In the genomic region with DNA sequence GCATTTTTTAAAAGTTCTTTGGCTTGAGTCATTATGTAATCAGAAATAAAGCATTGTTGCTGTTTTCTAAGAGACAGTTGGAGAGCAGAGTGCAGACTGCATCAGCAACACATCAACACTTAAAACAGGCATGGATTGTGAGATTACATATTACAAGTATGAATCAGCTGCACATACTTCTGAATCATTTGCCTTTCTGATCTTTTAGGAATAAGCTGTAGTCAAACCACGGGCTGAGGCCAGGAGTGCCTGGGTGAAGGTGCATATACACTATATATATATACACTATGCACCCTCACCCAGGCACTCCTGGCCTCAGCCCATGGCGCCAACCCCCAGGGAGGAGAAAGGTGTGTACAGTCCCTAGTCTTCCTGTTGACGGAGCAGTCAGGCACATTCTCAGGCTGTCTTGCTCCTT, we compare ENCODE assay signal across 18 cellular contexts. TPM values are rescaled to one million over a fixed set of nuclear protein-coding genes. Genes with fewer than 3 reads are reported as not detected.
DNase-seq lines count a peak whose midpoint lies in the region; ATAC-seq and TF ChIP-seq lines count a peak whose summit lies in the region.
"Had no signal": no experiment of that assay in that cellular context is flagged by ENCODE, and none has a peak within 500 bp of the region (broad histone marks: within the 10 kb centered on the region; RNA-seq: fewer than 3 reads in every experiment).

No MANE protein-coding gene starts in this region.

- no peaks in the 10 kb centered on the region for H3K36me3 Mint-ChIP-seq in CD4-positive, alpha-beta memory T cell
- H3K36me3 Mint-ChIP-seq: brain had no signal

- POLR2A ChIA-PET in CD4-positive, alpha-beta memory T cell (lab: Charles Lee; ENCODE audit: partially characterized antibody): no interaction called here

- no peak overlapping the region for H3K27ac ChIP-seq in CD4-positive, alpha-beta memory T cell (ENCODE audit: low read depth, low read length)
- H3K27ac ChIP-seq: BLaER1 had no signal

- ATAC-seq in HG03039 (IDR thresholded peaks at IDR 0.05; ENCODE audit: unreplicated experiment) (no peak), HG02938 (IDR thresholded peaks at IDR 0.05; ENCODE audit: unreplicated experiment) (no peak)
- ATAC-seq: GM12878 had no signal

- DNase-seq in AG10803 (ENCODE audit: low read depth) (peak; percentile 57), HS-5 (ENCODE audit: low read depth) (peak; percentile 59), astrocyte of the hippocampus (ENCODE audit: low read depth, low spot score) (peak; percentile 2), kidney tubule cell (ENCODE audit: low spot score) (peak; percentile 30), cardiac septum (ENCODE audit: low spot score) (no peak)
- DNase-seq in CD4-positive, alpha-beta memory T cell: no peak
- DNase-seq: activated gamma-delta T cell treated with Interleukin-2 at 50 U/mL for 16 hours, DMS79, NCI-H1092 treated with DMSO at 0.1 percent for 48 hours, NCI-H2171 treated with DMSO at 0.1 percent for 48 hours had no signal

- TF ChIP-seq CTCF in AG10803 (conservative IDR thresholded peaks at IDR 0.05; ENCODE audit: low read length): no peak

- no peaks in the 10 kb centered on the region for H3K4me1 Mint-ChIP-seq in CD4-positive, alpha-beta memory T cell

- no peaks in the 10 kb centered on the region for H3K36me3 ChIP-seq in CD4-positive, alpha-beta memory T cell (ENCODE audit: insufficient read depth, low read length)
- H3K36me3 ChIP-seq: BLaER1 had no signal

- peaks cover 0 to 4% (median 0%) of the 10 kb centered on the region in 8 donors for H3K9me3 Mint-ChIP-seq in CD4-positive, alpha-beta memory T cell
- H3K9me3 Mint-ChIP-seq: brain had no signal

- intact Hi-C loops in CD4-positive, alpha-beta memory T cell (cut with micrococcal nuclease): no loop called here
- intact Hi-C loops in cardiac septum (cut with DNase I): no loop called here

- H3K27me3 ChIP-seq in CD4-positive, alpha-beta memory T cell (ENCODE audit: insufficient read depth, low read length): no peaks in the 10 kb centered on the region
- H3K27me3 ChIP-seq: BLaER1 had no signal

- H3K4me1 ChIP-seq in CD4-positive, alpha-beta memory T cell (ENCODE audit: insufficient read depth, low read length): no peaks in the 10 kb centered on the region
- H3K4me1 ChIP-seq: BLaER1 had no signal

- no peak overlapping the region for H3K27ac Mint-ChIP-seq in CD4-positive, alpha-beta memory T cell
- H3K27ac Mint-ChIP-seq: brain, progenitor cell of endocrine pancreas had no signal

- CTCF ChIA-PET in CD4-positive, alpha-beta memory T cell (lab: Charles Lee; ENCODE audit: partially characterized antibody): no interaction called here

- peaks cover 5 to 15% of the 10 kb centered on the region in 2 donors for H3K27me3 Mint-ChIP-seq in CD4-positive, alpha-beta memory T cell

- no peak overlapping the region for H3K4me3 Mint-ChIP-seq in CD4-positive, alpha-beta memory T cell
- H3K4me3 Mint-ChIP-seq: brain had no signal

- H3K4me3 ChIP-seq in AG10803 (ENCODE audit: low read length): no peak overlapping the region
- H3K4me3 ChIP-seq in CD4-positive, alpha-beta memory T cell (ENCODE audit: low read length in 2 of 2): no peak overlapping the region
- H3K4me3 ChIP-seq: BLaER1, GM12878 had no signal

- no peaks in the 10 kb centered on the region for H3K9me3 ChIP-seq in CD4-positive, alpha-beta memory T cell (ENCODE audit: control insufficient read depth in 1 of 2, low read length in 2 of 2)
- H3K9me3 ChIP-seq: BLaER1 had no signal

RNA-seq across cellular contexts. Expression of a gene that starts 52.4 kb away (rescaled TPM):
- not detected for total RNA-seq in CD4-positive, alpha-beta memory T cell
- not detected for polyA plus RNA-seq in CD4-positive, alpha-beta memory T cell
- not detected for total RNA-seq in cardiac septum
- total RNA-seq: glomerular endothelial cell, GM12878, subcutaneous adipose tissue had no signal
- polyA plus RNA-seq: GM12878 had no signal

Comparison
In these comparisons a context has a peak if more than half of its experiments do, and no peak if none do; other contexts are left out.
1. DNase-seq: peak in AG10803 (single experiment), HS-5 (single experiment), astrocyte of the hippocampus (single experiment) and kidney tubule cell (single experiment); none in CD4-positive, alpha-beta memory T cell (0 of 5) and cardiac septum (single experiment).